ENCODE assay signal across 9 cellular contexts in the genomic region with DNA sequence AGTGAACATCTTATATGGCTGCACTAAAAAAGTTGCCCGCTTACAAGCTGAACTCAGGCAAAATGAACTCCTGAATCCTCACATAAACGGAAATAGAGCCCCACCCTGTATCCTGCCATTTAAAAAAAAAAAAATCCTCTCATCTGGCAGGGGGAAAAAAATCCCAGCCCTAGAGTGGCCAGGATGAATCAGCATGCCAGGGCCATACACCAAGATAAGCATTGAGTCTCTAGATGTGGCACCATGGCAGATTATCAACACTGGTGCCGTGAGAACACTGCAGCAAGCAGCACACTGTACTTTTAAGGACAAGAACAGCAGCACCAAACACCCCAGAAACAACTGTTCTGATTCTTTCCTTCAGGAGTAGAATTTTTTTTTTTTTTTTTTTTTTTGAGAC.
DNase-seq lines count a peak whose midpoint lies in the region; ATAC-seq, FAIRE-seq and TF ChIP-seq lines count a peak whose summit lies in the region.
"Had no signal": no experiment of that assay in that cellular context is flagged by ENCODE, and none has a peak within 500 bp of the region (broad histone marks: within the 10 kb centered on the region; RNA-seq: fewer than 3 reads in every experiment).

No MANE protein-coding gene starts in this region.

- H2AFZ ChIP-seq in ACC112 (ENCODE audit: low read length, unreplicated experiment): no peak overlapping the region

- no peak for TF ChIP-seq POLR2A in body of pancreas (IDR thresholded peaks at IDR 0.05)

- no peak overlapping the region for H3K9ac ChIP-seq in kidney (ENCODE audit: low read length in 2 of 2)

- H3K9me3 ChIP-seq in body of pancreas: no peaks in the 10 kb centered on the region
- no peaks in the 10 kb centered on the region for H3K9me3 ChIP-seq in kidney (ENCODE audit: control insufficient read depth in 1 of 2, low read length in 2 of 2)

- DNase-seq in LoVo (ENCODE audit: low spot score): peak; percentile 86
- peak; percentile 71 to 88 (median 86) for DNase-seq in body of pancreas
- peak; percentile 70 to 82 for DNase-seq in lung microvascular endothelial cell (ENCODE audit: low read depth in 2 of 2)
- DNase-seq in KG1 (lab: John Stamatoyannopoulos, UW): no peak
- no peak for DNase-seq in substantia nigra (lab: John Stamatoyannopoulos, UW)
- no peak for DNase-seq in kidney
- DNase-seq: NCI-H1436 had no signal

- TF ChIP-seq CTCF in body of pancreas (IDR thresholded peaks at IDR 0.05) (no peak), kidney (IDR thresholded peaks at IDR 0.05; ENCODE audit: borderline replicate concordance, extremely low read depth, insufficient read depth) (no peak)

- 42 to 54% methylated on average over 3 of the region's 3 CpGs for WGBS in body of pancreas, 2 donors

- peaks cover 29% of the 10 kb centered on the region for H3K4me1 ChIP-seq in ACC112 (ENCODE audit: control insufficient read depth, insufficient read depth, low read length, unreplicated experiment)
- H3K4me1 ChIP-seq in body of pancreas: peaks cover 76% of the 10 kb centered on the region
- H3K4me1 ChIP-seq in kidney (ENCODE audit: control insufficient read depth in 1 of 2, insufficient read depth in 1 of 2, low read depth in 1 of 2, low read length in 2 of 2): peaks cover 8 to 11% of the 10 kb centered on the region in 2 donors

- H3K79me2 ChIP-seq in ACC112 (ENCODE audit: control insufficient read depth, insufficient read depth, low read length, unreplicated experiment): peaks cover 17% of the 10 kb centered on the region

- ATAC-seq in body of pancreas (peak; percentile 78), GM21360 (IDR thresholded peaks at IDR 0.05; ENCODE audit: unreplicated experiment) (no peak)

- no peak for FAIRE-seq in kidney (lab: Jason Lieb, UNC)

- H3K27me3 ChIP-seq in ACC112 (ENCODE audit: insufficient read depth, low read length) (no peaks in the 10 kb centered on the region), body of pancreas (no peaks in the 10 kb centered on the region)

- no peak overlapping the region for H3K4me3 ChIP-seq in ACC112 (ENCODE audit: low read depth, low read length)
- H3K4me3 ChIP-seq in body of pancreas: no peak overlapping the region
- no peak overlapping the region for H3K4me3 ChIP-seq in kidney (ENCODE audit: low read length in 2 of 2)

- intact Hi-C loops in body of pancreas (cut with DNase I): loop anchor here (10.0 kb wide), 1 partner anchor 61 kb away; a partner anchor contains a TSS
- intact Hi-C loops in kidney (cut with DNase I): no loop called here

- H3K36me3 ChIP-seq in ACC112 (ENCODE audit: insufficient read depth, low read length) (no peaks in the 10 kb centered on the region), body of pancreas (replicated peaks in 1 of 2; ENCODE audit: insufficient read depth in 1 of 2, low read depth in 2 of 2) (no peaks in the 10 kb centered on the region), kidney (ENCODE audit: control insufficient read depth in 1 of 2, insufficient read depth in 2 of 2, low read length in 2 of 2) (no peaks in the 10 kb centered on the region)

- H3K27ac ChIP-seq in ACC112 (ENCODE audit: low read depth, low read length) (peak overlapping the region; percentile 6; the same call in 1 of the 2 replicates), body of pancreas (peak overlapping the region in 3 of 4 donors; percentile 49 to 56 (median 52)), substantia nigra (ENCODE audit: low read depth, low read length, poor library complexity, severe bottlenecking) (no peak overlapping the region), kidney (ENCODE audit: low read depth in 2 of 2, low read length in 2 of 2) (no peak overlapping the region)

Comparison
In these comparisons a context has a peak if more than half of its experiments do, and no peak if none do; other contexts are left out.
1. H3K27ac ChIP-seq: peak in ACC112 (single experiment) and body of pancreas (3 of 4); none in substantia nigra (single experiment) and kidney (0 of 2).
2. DNase-seq: peak in LoVo (single experiment), body of pancreas (4 of 4) and lung microvascular endothelial cell (2 of 2); none in KG1 (single experiment), substantia nigra (0 of 49) and kidney (single experiment).